Comparison of ENCODE assay signal across 2 cellular contexts in the genomic region with DNA sequence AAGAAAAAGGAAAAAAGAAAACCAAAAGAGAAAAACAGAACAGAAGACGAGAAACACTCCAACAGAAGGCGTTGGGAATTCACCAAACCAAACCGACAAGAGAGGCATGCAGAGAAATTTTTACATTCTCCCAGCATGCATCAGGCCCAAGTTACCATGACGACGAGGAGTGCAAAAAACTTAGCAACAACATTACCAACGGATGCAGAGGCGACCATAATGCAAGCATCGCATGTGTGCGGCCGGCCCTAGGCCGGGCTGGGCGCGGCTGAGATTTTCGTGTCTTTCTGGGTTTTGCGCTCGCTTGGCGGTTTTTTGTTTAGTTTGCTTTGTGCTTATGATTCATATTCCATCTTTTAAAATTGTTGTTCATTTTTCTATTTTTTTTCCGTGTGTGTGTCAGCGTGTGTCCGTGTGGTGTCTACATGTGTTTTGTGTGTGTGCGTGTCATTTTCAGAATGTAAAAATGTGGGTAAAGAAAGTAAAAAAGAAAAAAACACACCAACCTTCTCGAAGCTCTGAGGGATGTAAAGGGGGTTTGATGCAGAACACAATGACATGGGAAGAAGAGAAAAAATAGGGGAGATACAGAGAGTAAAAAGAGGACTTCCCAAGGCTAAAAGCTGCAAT.
A peak's percentile ranks its signal among the peaks of the same experiment; 100 is the strongest.
TF ChIP-seq lines count a peak whose summit lies in the region.

No MANE protein-coding gene starts in this region.

TF ChIP-seq in HEK293, 187 proteins besides CTCF, POLR2A, EP300 and RAD21 (continued from another document):
- TF ChIP-seq, protein P1, sequence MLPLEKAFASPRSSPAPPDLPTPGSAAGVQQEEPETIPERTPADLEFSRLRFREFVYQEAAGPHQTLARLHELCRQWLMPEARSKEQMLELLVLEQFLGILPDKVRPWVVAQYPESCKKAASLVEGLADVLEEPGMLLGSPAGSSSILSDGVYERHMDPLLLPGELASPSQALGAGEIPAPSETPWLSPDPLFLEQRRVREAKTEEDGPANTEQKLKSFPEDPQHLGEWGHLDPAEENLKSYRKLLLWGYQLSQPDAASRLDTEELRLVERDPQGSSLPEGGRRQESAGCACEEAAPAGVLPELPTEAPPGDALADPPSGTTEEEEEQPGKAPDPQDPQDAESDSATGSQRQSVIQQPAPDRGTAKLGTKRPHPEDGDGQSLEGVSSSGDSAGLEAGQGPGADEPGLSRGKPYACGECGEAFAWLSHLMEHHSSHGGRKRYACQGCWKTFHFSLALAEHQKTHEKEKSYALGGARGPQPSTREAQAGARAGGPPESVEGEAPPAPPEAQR (tag by site-specific recombination; IDR thresholded peaks at IDR 0.05) = no peak
- TF ChIP-seq, protein P2, sequence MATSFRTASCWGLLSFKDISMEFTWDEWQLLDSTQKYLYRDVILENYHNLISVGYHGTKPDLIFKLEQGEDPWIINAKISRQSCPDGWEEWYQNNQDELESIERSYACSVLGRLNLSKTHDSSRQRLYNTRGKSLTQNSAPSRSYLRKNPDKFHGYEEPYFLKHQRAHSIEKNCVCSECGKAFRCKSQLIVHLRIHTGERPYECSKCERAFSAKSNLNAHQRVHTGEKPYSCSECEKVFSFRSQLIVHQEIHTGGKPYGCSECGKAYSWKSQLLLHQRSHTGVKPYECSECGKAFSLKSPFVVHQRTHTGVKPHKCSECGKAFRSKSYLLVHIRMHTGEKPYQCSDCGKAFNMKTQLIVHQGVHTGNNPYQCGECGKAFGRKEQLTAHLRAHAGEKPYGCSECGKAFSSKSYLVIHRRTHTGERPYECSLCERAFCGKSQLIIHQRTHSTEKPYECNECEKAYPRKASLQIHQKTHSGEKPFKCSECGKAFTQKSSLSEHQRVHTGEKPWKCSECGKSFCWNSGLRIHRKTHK (tag by site-specific recombination; IDR thresholded peaks at IDR 0.05) = peak; percentile 100
- TF ChIP-seq, protein P3, sequence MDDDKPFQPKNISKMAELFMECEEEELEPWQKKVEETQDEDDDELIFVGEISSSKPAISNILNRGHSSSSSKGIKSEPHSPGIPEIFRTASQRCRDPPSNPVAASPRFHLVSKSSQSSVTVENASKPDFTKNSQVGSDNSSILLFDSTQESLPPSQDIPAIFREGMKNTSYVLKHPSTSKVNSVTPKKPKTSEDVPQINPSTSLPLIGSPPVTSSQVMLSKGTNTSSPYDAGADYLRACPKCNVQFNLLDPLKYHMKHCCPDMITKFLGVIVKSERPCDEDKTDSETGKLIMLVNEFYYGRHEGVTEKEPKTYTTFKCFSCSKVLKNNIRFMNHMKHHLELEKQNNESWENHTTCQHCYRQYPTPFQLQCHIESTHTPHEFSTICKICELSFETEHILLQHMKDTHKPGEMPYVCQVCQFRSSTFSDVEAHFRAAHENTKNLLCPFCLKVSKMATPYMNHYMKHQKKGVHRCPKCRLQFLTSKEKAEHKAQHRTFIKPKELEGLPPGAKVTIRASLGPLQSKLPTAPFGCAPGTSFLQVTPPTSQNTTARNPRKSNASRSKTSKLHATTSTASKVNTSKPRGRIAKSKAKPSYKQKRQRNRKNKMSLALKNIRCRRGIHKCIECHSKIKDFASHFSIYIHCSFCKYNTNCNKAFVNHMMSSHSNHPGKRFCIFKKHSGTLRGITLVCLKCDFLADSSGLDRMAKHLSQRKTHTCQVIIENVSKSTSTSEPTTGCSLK (tag by site-specific recombination; IDR thresholded peaks at IDR 0.05) = no peak
- TF ChIP-seq FEZF1 (tag by site-specific recombination; IDR thresholded peaks at IDR 0.05) = no peak
- TF ChIP-seq TCF7L2 (IDR thresholded peaks at IDR 0.05; ENCODE audit: borderline replicate concordance, low read depth, low read length) = no peak
- no peak for TF ChIP-seq MZF1 (tag by site-specific recombination; IDR thresholded peaks at IDR 0.05; ENCODE audit: borderline replicate concordance)

TF ChIP-seq in K562, 482 proteins besides CTCF, POLR2A, EP300 and RAD21 (continued from another document):
- TF ChIP-seq, protein P4, sequence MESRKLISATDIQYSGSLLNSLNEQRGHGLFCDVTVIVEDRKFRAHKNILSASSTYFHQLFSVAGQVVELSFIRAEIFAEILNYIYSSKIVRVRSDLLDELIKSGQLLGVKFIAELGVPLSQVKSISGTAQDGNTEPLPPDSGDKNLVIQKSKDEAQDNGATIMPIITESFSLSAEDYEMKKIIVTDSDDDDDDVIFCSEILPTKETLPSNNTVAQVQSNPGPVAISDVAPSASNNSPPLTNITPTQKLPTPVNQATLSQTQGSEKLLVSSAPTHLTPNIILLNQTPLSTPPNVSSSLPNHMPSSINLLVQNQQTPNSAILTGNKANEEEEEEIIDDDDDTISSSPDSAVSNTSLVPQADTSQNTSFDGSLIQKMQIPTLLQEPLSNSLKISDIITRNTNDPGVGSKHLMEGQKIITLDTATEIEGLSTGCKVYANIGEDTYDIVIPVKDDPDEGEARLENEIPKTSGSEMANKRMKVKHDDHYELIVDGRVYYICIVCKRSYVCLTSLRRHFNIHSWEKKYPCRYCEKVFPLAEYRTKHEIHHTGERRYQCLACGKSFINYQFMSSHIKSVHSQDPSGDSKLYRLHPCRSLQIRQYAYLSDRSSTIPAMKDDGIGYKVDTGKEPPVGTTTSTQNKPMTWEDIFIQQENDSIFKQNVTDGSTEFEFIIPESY (CRISPR knock-in tag; IDR thresholded peaks at IDR 0.05) = peak; percentile 92
